In genomic region chr17:6831662-6832263, GRCh38 we compare ENCODE assay signal across 8 cellular contexts. TPM values are rescaled to one million over a fixed set of nuclear protein-coding genes. Genes with fewer than 3 reads are reported as not detected.
DNase-seq lines count a peak whose midpoint lies in the region; ATAC-seq and TF ChIP-seq lines count a peak whose summit lies in the region.

TSS of gene TEKT1 (minus strand) at chr17:6831729. CDS start at chr17:6830376, 1,353 bp downstream.

- peaks cover 15% of the 10 kb centered on the region for H3K4me1 Mint-ChIP-seq in CD4-positive, alpha-beta T cell (ENCODE audit: low read depth)
- H3K4me1 Mint-ChIP-seq in chondrocyte (ENCODE audit: low read depth), result peaks cover 2% of the 10 kb centered on the region

- peak within 1 kb of the TSS; percentile 71 for H3K4me3 ChIP-seq in HUES48 (ENCODE audit: low read depth, low read length)

- DNase-seq in CD4-positive, alpha-beta T cell, result peak; percentile 36 to 82 (median 65)
- peak; percentile 62 for DNase-seq in activated CD4-positive, alpha-beta T cell treated with anti-CD3 and anti-CD28 coated beads for 1 hour
- no peak for DNase-seq in chondrocyte (ENCODE audit: low spot score)
- DNase-seq in islet precursor cell, result peak; percentile 96
- peak; percentile 47 for DNase-seq in stimulated activated CD4-positive, alpha-beta T cell treated with anti-CD3 and anti-CD28 coated beads, Interleukin-12 subunit alpha, Interleukin-12 subunit beta, amount 100 ng/mL, for 4 hours
- DNase-seq in NCI-H2171 (lab: John Stamatoyannopoulos, UW), result no peak

- ATAC-seq in CD4-positive, alpha-beta T cell (ENCODE audit: poor library complexity), result peak; percentile 89
- no peak for ATAC-seq in HG03457 (IDR thresholded peaks at IDR 0.05; ENCODE audit: unreplicated experiment)

- no peak within 1 kb of the TSS for H3K27ac Mint-ChIP-seq in CD4-positive, alpha-beta T cell
- H3K27ac Mint-ChIP-seq in chondrocyte (ENCODE audit: unreplicated experiment), result no peak within 1 kb of the TSS

- CTCF ChIA-PET in CD4-positive, alpha-beta T cell (lab: Charles Lee), result interaction anchor here (1.6 kb wide), 1 partner anchor 11 kb away, joined by 4 read pairs; no protein-coding TSS in a partner anchor

- intact Hi-C loops in CD4-positive, alpha-beta T cell (cut with DNase I, micrococcal nuclease), result no loop called here

- no peaks in the 10 kb centered on the region for H3K36me3 ChIP-seq in HUES48 (ENCODE audit: control insufficient read depth, insufficient read depth, low read length)

- no peaks in the 10 kb centered on the region for H3K9me3 Mint-ChIP-seq in CD4-positive, alpha-beta T cell
- H3K9me3 Mint-ChIP-seq in chondrocyte (ENCODE audit: low read depth), result no peaks in the 10 kb centered on the region

- POLR2A ChIA-PET in CD4-positive, alpha-beta T cell (lab: Charles Lee), result no interaction called here

- no peak within 1 kb of the TSS for H3K27ac ChIP-seq in CD4-positive, alpha-beta T cell (ENCODE audit: low read depth, low read length)
- no peak within 1 kb of the TSS for H3K27ac ChIP-seq in HUES48 (ENCODE audit: low read depth, low read length)

- H3K27me3 Mint-ChIP-seq in CD4-positive, alpha-beta T cell, result peaks cover 75% of the 10 kb centered on the region
- H3K27me3 Mint-ChIP-seq in chondrocyte (ENCODE audit: low read depth), result peaks cover 63% of the 10 kb centered on the region

- no peak for TF ChIP-seq CTCF in CD4-positive, alpha-beta T cell (IDR thresholded peaks at IDR 0.05)
- TF ChIP-seq CTCF in chondrocyte (IDR thresholded peaks at IDR 0.05), result no peak

- H3K9me3 ChIP-seq in CD4-positive, alpha-beta T cell (ENCODE audit: control insufficient read depth, low read length), result no peaks in the 10 kb centered on the region
- H3K9me3 ChIP-seq in HUES48 (ENCODE audit: control insufficient read depth, insufficient read depth, low read length), result no peaks in the 10 kb centered on the region

- no peak within 1 kb of the TSS for H3K9ac ChIP-seq in HUES48 (ENCODE audit: low read depth, low read length)

- no peaks in the 10 kb centered on the region for H3K36me3 Mint-ChIP-seq in CD4-positive, alpha-beta T cell (ENCODE audit: low read depth)
- H3K36me3 Mint-ChIP-seq in chondrocyte (ENCODE audit: low read depth), result no peaks in the 10 kb centered on the region

- no peaks in the 10 kb centered on the region for H3K4me1 ChIP-seq in HUES48 (ENCODE audit: control insufficient read depth, insufficient read depth, low read length)

- H3K27me3 ChIP-seq in CD4-positive, alpha-beta T cell (ENCODE audit: control insufficient read depth, insufficient read depth, low read length), result peaks cover 55% of the 10 kb centered on the region
- peaks cover 35% of the 10 kb centered on the region for H3K27me3 ChIP-seq in HUES48 (ENCODE audit: control insufficient read depth, insufficient read depth, low read length)

- peak within 1 kb of the TSS; percentile 83 for H3K4me3 Mint-ChIP-seq in CD4-positive, alpha-beta T cell
- peak within 1 kb of the TSS; percentile 49 for H3K4me3 Mint-ChIP-seq in chondrocyte (ENCODE audit: unreplicated experiment)

RNA-seq across cellular contexts. Expression of gene TEKT1, which starts in this region (rescaled TPM):
- not detected for total RNA-seq in CD4-positive, alpha-beta T cell
- not detected in 3 replicates for total RNA-seq in chondrocyte

Comparison
In these comparisons a context has a peak if more than half of its experiments do, and no peak if none do; other contexts are left out.
1. Peak in DNase-seq and ATAC-seq in CD4-positive, alpha-beta T cell; RNA of the gene not detected or under 1 TPM.
2. DNase-seq: peak in activated CD4-positive, alpha-beta T cell treated with anti-CD3 and anti-CD28 coated beads for 1 hour (single experiment), islet precursor cell (single experiment) and stimulated activated CD4-positive, alpha-beta T cell treated with anti-CD3 and anti-CD28 coated beads, Interleukin-12 subunit alpha, Interleukin-12 subunit beta, amount 100 ng/mL, for 4 hours (single experiment); none in chondrocyte (single experiment) and NCI-H2171 (single experiment).